In genomic region chr7:101815826-101816488, GRCh38 we compare ENCODE assay signal across 8 cellular contexts. TPM values are rescaled to one million over a fixed set of nuclear protein-coding genes. Genes with fewer than 3 reads are reported as not detected.
DNase-seq lines count a peak whose midpoint lies in the region; ATAC-seq and TF ChIP-seq lines count a peak whose summit lies in the region.

No MANE protein-coding gene starts in this region.

- TF ChIP-seq CTCF in HFF-Myc (IDR thresholded peaks at IDR 0.05; ENCODE audit: low read depth, low read length, missing control alignments) (no peak), ascending aorta (IDR thresholded peaks at IDR 0.05) (no peak), hepatocyte (IDR thresholded peaks at IDR 0.05; ENCODE audit: poor library complexity) (no peak)

- intact Hi-C loops in ascending aorta (cut with DNase I) = loop anchor here (1.0 to 5.0 kb wide), 6 partner anchors 67 to 421 kb away; no protein-coding TSS in a partner anchor

- POLR2A ChIA-PET in T-cell (lab: Charles Lee) = no interaction called here

- H3K9me2 ChIP-seq in hepatocyte (replicated peaks; ENCODE audit: insufficient read depth) = no peaks in the 10 kb centered on the region

- no peaks in the 10 kb centered on the region for H3K36me3 Mint-ChIP-seq in T-cell

- no peaks in the 10 kb centered on the region for H3K27me3 ChIP-seq in ascending aorta
- H3K27me3 ChIP-seq in hepatocyte = peaks cover 3% of the 10 kb centered on the region

- H3K4me1 Mint-ChIP-seq in T-cell = peaks cover 31 to 35% (median 33%) of the 10 kb centered on the region in 3 donors

- peaks cover 34% of the 10 kb centered on the region for H4K20me1 ChIP-seq in hepatocyte (ENCODE audit: insufficient read depth, poor library complexity, severe bottlenecking)

- H3K4me3 Mint-ChIP-seq in T-cell = peak overlapping the region; percentile 76 to 84 (median 76)

- peaks cover 45% of the 10 kb centered on the region for H3K79me2 ChIP-seq in hepatocyte

- peak overlapping the region in 1 of 2 donors; percentile 55 for H3K27ac Mint-ChIP-seq in T-cell

- peak; percentile 58 for DNase-seq in GM04504 (ENCODE audit: low read depth)
- DNase-seq in HFF-Myc (ENCODE audit: extremely low read depth, low read depth) = no peak
- DNase-seq in NCI-H1092 treated with DMSO at 0.1 percent for 48 hours (lab: John Stamatoyannopoulos, UW) = peak; percentile 89
- DNase-seq in T-cell = peak; percentile 50 to 77 (median 65)
- peak in 1 of 2 donors; percentile 82 for DNase-seq in ascending aorta (ENCODE audit: low spot score in 2 of 2)
- peak; percentile 92 for DNase-seq in hepatocyte (ENCODE audit: low spot score)
- DNase-seq in retina = peak; percentile 86
- no peak for DNase-seq in cerebellar nuclear complex (lab: John Stamatoyannopoulos, UW)

- H3K9me3 ChIP-seq in ascending aorta (no peaks in the 10 kb centered on the region), hepatocyte (ENCODE audit: low read depth) (no peaks in the 10 kb centered on the region)

- H3K36me3 ChIP-seq in ascending aorta (no peaks in the 10 kb centered on the region), hepatocyte (replicated peaks; ENCODE audit: insufficient read depth, low read depth) (no peaks in the 10 kb centered on the region)

- no peak overlapping the region for H3K4me2 ChIP-seq in hepatocyte

- peaks cover 2% of the 10 kb centered on the region in 2 donors for H3K27me3 Mint-ChIP-seq in T-cell

- H3K4me1 ChIP-seq in ascending aorta (peaks cover 0 to 17% of the 10 kb centered on the region in 2 donors), hepatocyte (ENCODE audit: insufficient read depth) (peaks cover 35% of the 10 kb centered on the region)

- peak; percentile 80 to 84 (median 82) for ATAC-seq in T-cell (replicated peaks in 1 of 4)

- H3K9me3 Mint-ChIP-seq in T-cell = no peaks in the 10 kb centered on the region

- H3K27ac ChIP-seq in ascending aorta = peak overlapping the region; percentile 65 to 88
- peak overlapping the region; percentile 83 for H3K27ac ChIP-seq in hepatocyte

- under 1% methylated on average over 34 of the region's 88 CpGs for WGBS in hepatocyte (ENCODE audit: low lambda C conversion rate, missing lambda C conversion rate)

- CTCF ChIA-PET in T-cell (lab: Charles Lee) = no interaction called here

- H3K4me3 ChIP-seq in HFF-Myc (replicated peaks; ENCODE audit: low read depth, low read length) (peak overlapping the region; percentile 63), ascending aorta (peak overlapping the region; percentile 65 to 90), hepatocyte (peak overlapping the region; percentile 20)

- no peak overlapping the region for H2AFZ ChIP-seq in hepatocyte

RNA-seq across cellular contexts. Expression of gene CUX1, which starts 1.5 kb away (rescaled TPM):
- total RNA-seq in T-cell (10 to 100 TPM; 36.9 to 50.2 (median 42.8) TPM), ascending aorta (101 TPM), hepatocyte (60.1 and 64.3 TPM in 2 replicates)
- polyA plus RNA-seq in hepatocyte = 76.8 and 92.5 TPM in 2 replicates

Comparison
In these comparisons a context has a peak if more than half of its experiments do, and no peak if none do; other contexts are left out.
1. DNase-seq: peak in GM04504 (single experiment), NCI-H1092 treated with DMSO at 0.1 percent for 48 hours (single experiment), T-cell (34 of 34), hepatocyte (single experiment) and retina (single experiment); none in HFF-Myc (single experiment) and cerebellar nuclear complex (0 of 2).
2. H3K4me3 ChIP-seq: peak in every context shown above with its lines; median percentile 78 in ascending aorta; 63 in HFF-Myc; 20 in hepatocyte.